Comparison of ENCODE assay signal across 1 cellular context in genomic region chr22:17970205-17970708, GRCh38.
A peak's percentile ranks its signal among the peaks of the same experiment; 100 is the strongest.
TF ChIP-seq lines count a peak whose summit lies in the region.

No MANE protein-coding gene starts in this region.

TF ChIP-seq in K562, 482 proteins besides CTCF, POLR2A, EP300 and RAD21 (continued from another document):
- no peak for TF ChIP-seq BCLAF1 (IDR thresholded peaks at IDR 0.05; ENCODE audit: borderline replicate concordance in 1 of 2, control insufficient read depth in 1 of 2, low read depth in 2 of 2, low read length in 1 of 2)
- TF ChIP-seq NFE2 (IDR thresholded peaks at IDR 0.05; ENCODE audit: low read depth): 0 out of 2 replicates have a peak, but pooled peaks have one; percentile 21
- TF ChIP-seq KDM1A (IDR thresholded peaks at IDR 0.05): 0 out of 4 replicates have a peak, but pooled peaks have one; percentile 6 to 11
- peak; percentile 98 for TF ChIP-seq ZKSCAN1 (IDR thresholded peaks at IDR 0.05; ENCODE audit: low read depth, low read length)
- 0 out of 2 replicates have a peak, but pooled peaks have one; percentile 42 for TF ChIP-seq ZBTB33 (CRISPR knock-in tag; IDR thresholded peaks at IDR 0.05)
- TF ChIP-seq ETS1 (conservative IDR thresholded peaks at IDR 0.05; ENCODE audit: control insufficient read depth, low read depth, low read length): no peak
- 0 out of 2 replicates have a peak, but pooled peaks have one; percentile 28 for TF ChIP-seq CC2D1A (IDR thresholded peaks at IDR 0.05)
- TF ChIP-seq TCF7 (IDR thresholded peaks at IDR 0.05; ENCODE audit: borderline replicate concordance): no peak
- TF ChIP-seq GATA2 (CRISPR knock-in tag; IDR thresholded peaks at IDR 0.05): peak; percentile 85
- TF ChIP-seq DMBX1 (CRISPR knock-in tag; IDR thresholded peaks at IDR 0.05; ENCODE audit: borderline replicate concordance): peak; percentile 42; the same call in 1 of the 2 replicates
